Comparison of ENCODE assay signal across 28 cellular contexts in genomic region chr1:30694248-30695175, GRCh38. TPM values are rescaled to one million over a fixed set of nuclear protein-coding genes. Genes with fewer than 3 reads are reported as not detected.
"Had no signal": no experiment of that assay in that cellular context is flagged by ENCODE, and none has a peak within 500 bp of the region (broad histone marks: within the 10 kb centered on the region; RNA-seq: fewer than 3 reads in every experiment).

No MANE protein-coding gene starts in this region.

- H3K4me3 Mint-ChIP-seq: activated CD4-positive, alpha-beta memory T cell treated with anti-CD3 and anti-CD28 coated beads, Interleukin-2, amount 10 ng/mL, durations not matched to agents 7 days and 5 days; activated CD4-positive, alpha-beta T cell treated with anti-CD3 and anti-CD28 coated beads, Interleukin-2, amount 10 ng/mL, durations not matched to agents 24 days and 14 days; activated T-cell treated with anti-CD3 and anti-CD28 coated beads, Interleukin-2, amount 50 U/mL, for 4 hours; central memory CD8-positive, alpha-beta T cell; dendritic cell treated with granulocyte-macrophage colony-stimulating factor and Interleukin-4, amounts not matched to agents 40 ng/mL and 50 ng/mL, for 4 days; endodermal cell; natural killer cell treated with Interleukin-12 subunit alpha and Interleukin-12 subunit beta and Interleukin-15 and Interleukin-18, amount 100 ng/mL, for 72 hours; stimulated activated memory B cell treated with anti-CD40 and anti-IgM and Interleukin-4, amounts not matched to agents 10 μg/mL and 1 μg/mL and 100 μg/mL, for 72 hours; stimulated activated naive CD8-positive, alpha-beta T cell treated with anti-CD3 and anti-CD28 coated beads, Interleukin-15, amount 100 ng/mL, for 72 hours; T-helper 2 cell treated with Interferon-gamma antibody and Interleukin-4, amounts not matched to agents 5 μg/mL and 100 μg/mL, for 36 hours; type B pancreatic cell had no signal

- H3K36me3 ChIP-seq: breast epithelium, left lung, lower lobe of right lung had no signal

- H3K27ac Mint-ChIP-seq: activated CD4-positive, alpha-beta memory T cell treated with anti-CD3 and anti-CD28 coated beads, Interleukin-2, amount 10 ng/mL, durations not matched to agents 7 days and 5 days; activated CD4-positive, alpha-beta T cell treated with anti-CD3 and anti-CD28 coated beads, Interleukin-2, amount 10 ng/mL, durations not matched to agents 24 days and 14 days; activated T-helper 2 cell treated with anti-CD3 and anti-CD28 coated beads, Interferon-gamma antibody, Interleukin-2, Interleukin-4, amounts not matched to agents 10 μg/mL and 5 μg/mL and 100 μg/mL, durations not matched to agents 14 hours and 24 hours and 36 hours; dendritic cell treated with granulocyte-macrophage colony-stimulating factor and Interleukin-4, amounts not matched to agents 40 ng/mL and 50 ng/mL, for 4 days; endodermal cell; natural killer cell treated with Interleukin-12 subunit alpha and Interleukin-12 subunit beta and Interleukin-15 and Interleukin-18, amount 100 ng/mL, for 72 hours; stimulated activated memory B cell treated with anti-CD40 and anti-IgM and Interleukin-4, amounts not matched to agents 10 μg/mL and 1 μg/mL and 100 μg/mL, for 72 hours; stimulated activated naive CD8-positive, alpha-beta T cell treated with anti-CD3 and anti-CD28 coated beads, Interleukin-15, amount 100 ng/mL, for 72 hours; T-helper 2 cell treated with Interferon-gamma antibody and Interleukin-4, amounts not matched to agents 5 μg/mL and 100 μg/mL, for 36 hours; type B pancreatic cell had no signal

- H3K36me3 Mint-ChIP-seq: natural killer cell treated with Interleukin-12 subunit alpha and Interleukin-12 subunit beta and Interleukin-15 and Interleukin-18, amount 100 ng/mL, for 72 hours; stimulated activated memory B cell treated with anti-CD40 and anti-IgM and Interleukin-4, amounts not matched to agents 10 μg/mL and 1 μg/mL and 100 μg/mL, for 72 hours; type B pancreatic cell had no signal

- H3K4me1 Mint-ChIP-seq: activated CD4-positive, alpha-beta memory T cell treated with anti-CD3 and anti-CD28 coated beads, Interleukin-2, amount 10 ng/mL, durations not matched to agents 7 days and 5 days; activated CD4-positive, alpha-beta T cell treated with anti-CD3 and anti-CD28 coated beads, Interleukin-2, amount 10 ng/mL, durations not matched to agents 24 days and 14 days; central memory CD8-positive, alpha-beta T cell had no signal

- DNase-seq: activated CD4-positive, alpha-beta memory T cell treated with anti-CD3 and anti-CD28 coated beads, Interleukin-2, amount 10 ng/mL, durations not matched to agents 7 days and 5 days; activated CD4-positive, alpha-beta T cell treated with anti-CD3 and anti-CD28 coated beads, Interleukin-2, amount 10 ng/mL, durations not matched to agents 24 days and 14 days; activated CD8-positive, alpha-beta memory T cell treated with anti-CD3 and anti-CD28 coated beads, Interleukin-2, amount 50 U/mL, for 48 hours; activated naive CD4-positive, alpha-beta T cell treated with anti-CD3 and anti-CD28 coated beads, Interleukin-2, amount 50 U/mL, for 16 hours; activated T-cell treated with anti-CD3 and anti-CD28 coated beads, Interleukin-2, amount 50 U/mL, for 4 hours; amygdala; endodermal cell; foreskin keratinocyte; lower lobe of right lung; mesenchymal stem cell; small intestine; stimulated activated CD4-positive, alpha-beta T cell treated with anti-CD3 and anti-CD28 coated beads, Interleukin-4, amount 100 ng/mL, for 24 hours; stimulated activated CD8-positive, alpha-beta memory T cell treated with anti-CD3 and anti-CD28 coated beads, Interleukin-4, amount 100 ng/mL, for 48 hours; substantia nigra; T-helper 1 cell had no signal

- H3K4me3 ChIP-seq: breast epithelium, left lung, lower lobe of right lung had no signal

- H3K27me3 ChIP-seq: breast epithelium, foreskin keratinocyte had no signal

- H3K4me1 ChIP-seq: left lung, lower lobe of right lung had no signal

- H3K9me3 ChIP-seq: breast epithelium, left lung, lower lobe of right lung had no signal

- H3K9me3 Mint-ChIP-seq: activated CD4-positive, alpha-beta memory T cell treated with anti-CD3 and anti-CD28 coated beads, Interleukin-2, amount 10 ng/mL, durations not matched to agents 7 days and 5 days; activated CD4-positive, alpha-beta T cell treated with anti-CD3 and anti-CD28 coated beads, Interleukin-2, amount 10 ng/mL, durations not matched to agents 24 days and 14 days; activated T-cell treated with anti-CD3 and anti-CD28 coated beads, Interleukin-2, amount 50 U/mL, for 4 hours; activated T-helper 2 cell treated with anti-CD3 and anti-CD28 coated beads, Interferon-gamma antibody, Interleukin-2, Interleukin-4, amounts not matched to agents 10 μg/mL and 5 μg/mL and 100 μg/mL, durations not matched to agents 14 hours and 24 hours and 36 hours; central memory CD8-positive, alpha-beta T cell; endodermal cell; natural killer cell treated with Interleukin-12 subunit alpha and Interleukin-12 subunit beta and Interleukin-15 and Interleukin-18, amount 100 ng/mL, for 72 hours; stimulated activated naive CD8-positive, alpha-beta T cell treated with anti-CD3 and anti-CD28 coated beads, Interleukin-15, amount 100 ng/mL, for 72 hours; T-helper 2 cell treated with Interferon-gamma antibody and Interleukin-4, amounts not matched to agents 5 μg/mL and 100 μg/mL, for 36 hours; type B pancreatic cell had no signal

- H3K27ac ChIP-seq: foreskin keratinocyte, left lung, lower lobe of right lung had no signal

RNA-seq across cellular contexts. Expression of gene MATN1, which starts 28.9 kb away (rescaled TPM):
- total RNA-seq: activated CD4-positive, alpha-beta memory T cell treated with anti-CD3 and anti-CD28 coated beads, Interleukin-2, amount 10 ng/mL, durations not matched to agents 7 days and 5 days; breast epithelium; endodermal cell; esophagus mucosa; lower lobe of right lung; myocyte; renal cortical epithelial cell had no signal
